In genomic region chr12:108730337-108731104, GRCh38 we compare ENCODE assay signal across 8 cellular contexts. TPM values are rescaled to one million over a fixed set of nuclear protein-coding genes. Genes with fewer than 3 reads are reported as not detected.
DNase-seq lines count a peak whose midpoint lies in the region; ATAC-seq lines count a peak whose summit lies in the region.

No MANE protein-coding gene starts in this region.

- DNase-seq in DMS53 treated with DMSO at 0.1 percent for 48 hours (lab: John Stamatoyannopoulos, UW; ENCODE audit: unreplicated experiment) (peak; percentile 38), NCI-H345 treated with DMSO at 0.1 percent for 48 hours (lab: John Stamatoyannopoulos, UW; ENCODE audit: unreplicated experiment) (peak; percentile 54), medulla oblongata (ENCODE audit: extremely low spot score) (peak; percentile 84), middle frontal gyrus (ENCODE audit: extremely low spot score, low spot score) (no peak)
- peak; percentile 76 for DNase-seq in activated CD4-positive, alpha-beta T cell treated with anti-CD3 and anti-CD28 coated beads, Interleukin-2, amount 10 ng/mL, durations not matched to agents 24 days and 14 days
- peak; percentile 10 for DNase-seq in effector CD8-positive, alpha-beta T cell (lab: John Stamatoyannopoulos, UW)
- DNase-seq in stimulated activated CD8-positive, alpha-beta memory T cell treated with anti-CD3 and anti-CD28 coated beads, Interleukin-12 subunit alpha, Interleukin-12 subunit beta, amount 100 ng/mL, for 24 hours (ENCODE audit: extremely low read depth): peak; percentile 20

- peak overlapping the region; percentile 94 for H3K4me3 Mint-ChIP-seq in activated CD4-positive, alpha-beta T cell treated with anti-CD3 and anti-CD28 coated beads, Interleukin-2, amount 10 ng/mL, durations not matched to agents 24 days and 14 days

- H3K4me1 Mint-ChIP-seq in activated CD4-positive, alpha-beta T cell treated with anti-CD3 and anti-CD28 coated beads, Interleukin-2, amount 10 ng/mL, durations not matched to agents 24 days and 14 days: peaks cover 41% of the 10 kb centered on the region

- H3K27ac Mint-ChIP-seq in activated CD4-positive, alpha-beta T cell treated with anti-CD3 and anti-CD28 coated beads, Interleukin-2, amount 10 ng/mL, durations not matched to agents 24 days and 14 days: peak overlapping the region; percentile 90

- peak; percentile 18 for ATAC-seq in HG02852 (IDR thresholded peaks at IDR 0.05; ENCODE audit: unreplicated experiment)

- no peaks in the 10 kb centered on the region for H3K36me3 Mint-ChIP-seq in activated CD4-positive, alpha-beta T cell treated with anti-CD3 and anti-CD28 coated beads, Interleukin-2, amount 10 ng/mL, durations not matched to agents 24 days and 14 days (ENCODE audit: low read depth)

- H3K9me3 Mint-ChIP-seq in activated CD4-positive, alpha-beta T cell treated with anti-CD3 and anti-CD28 coated beads, Interleukin-2, amount 10 ng/mL, durations not matched to agents 24 days and 14 days: no peaks in the 10 kb centered on the region

- intact Hi-C loops in activated CD4-positive, alpha-beta T cell treated with anti-CD3 and anti-CD28 coated beads, Interleukin-2, amount 10 ng/mL, durations not matched to agents 24 days and 14 days (cut with micrococcal nuclease): loop anchor here (1.0 to 5.0 kb wide), 7 partner anchors 34 to 367 kb away; partner anchors contain the start of genes ISCU and UNG

- peaks cover 6% of the 10 kb centered on the region for H3K27me3 Mint-ChIP-seq in activated CD4-positive, alpha-beta T cell treated with anti-CD3 and anti-CD28 coated beads, Interleukin-2, amount 10 ng/mL, durations not matched to agents 24 days and 14 days

RNA-seq across cellular contexts. Expression of gene CORO1C, which starts 0.8 kb away (rescaled TPM):
- total RNA-seq in activated CD4-positive, alpha-beta T cell treated with anti-CD3 and anti-CD28 coated beads, Interleukin-2, amount 10 ng/mL, durations not matched to agents 24 days and 14 days: 64.6 and 70.1 TPM in 2 replicates
